ENCODE assay signal across 8 cellular contexts in genomic region chr10:73644015-73644743, GRCh38. TPM values are rescaled to one million over a fixed set of nuclear protein-coding genes. Genes with fewer than 3 reads are reported as not detected.
DNase-seq lines count a peak whose midpoint lies in the region; ATAC-seq and TF ChIP-seq lines count a peak whose summit lies in the region.

No MANE protein-coding gene starts in this region.

- no peak overlapping the region for H3K9ac ChIP-seq in mesendoderm (ENCODE audit: low read length)

- in situ Hi-C loops in Caki2 (cut with HindIII; ENCODE audit: low pct_unique_long_range_greater_than_20kb, low sequenced_read_pairs): no loop called here

- peak overlapping the region; percentile 41 for H4K5ac ChIP-seq in mesendoderm (ENCODE audit: low read length)

- H2BK15ac ChIP-seq in mesendoderm (replicated peaks; ENCODE audit: low read depth): no peak overlapping the region

- CTCF ChIA-PET in activated CD4-positive, alpha-beta memory T cell treated with anti-CD3 and anti-CD28 coated beads, Interleukin-2, amount 10 ng/mL, durations not matched to agents 7 days and 5 days (lab: Charles Lee): interaction anchor here (0.6 to 6.7 kb wide), 36 partner anchors 11 to 548 kb away, joined by 3 to 122 read pairs (median 5); partner anchors contain the start of genes CFAP70, PPP3CB and USP54

- H3K27me3 ChIP-seq in mesendoderm (ENCODE audit: insufficient read depth, low read length, poor library complexity): no peaks in the 10 kb centered on the region

- H3K4me2 ChIP-seq in mesendoderm (ENCODE audit: low read length): no peak overlapping the region

- POLR2A ChIA-PET in activated CD4-positive, alpha-beta memory T cell treated with anti-CD3 and anti-CD28 coated beads, Interleukin-2, amount 10 ng/mL, durations not matched to agents 7 days and 5 days (lab: Charles Lee): interaction anchor here (1.0 to 2.2 kb wide), 5 partner anchors 100 to 231 kb away, joined by 3 to 7 read pairs (median 4); partner anchors contain the start of gene SEC24C

- H3K9me3 Mint-ChIP-seq in activated CD4-positive, alpha-beta memory T cell treated with anti-CD3 and anti-CD28 coated beads, Interleukin-2, amount 10 ng/mL, durations not matched to agents 7 days and 5 days: no peaks in the 10 kb centered on the region
- no peaks in the 10 kb centered on the region for H3K9me3 Mint-ChIP-seq in effector memory CD8-positive, alpha-beta T cell

- H3K27ac Mint-ChIP-seq in activated CD4-positive, alpha-beta memory T cell treated with anti-CD3 and anti-CD28 coated beads, Interleukin-2, amount 10 ng/mL, durations not matched to agents 7 days and 5 days: peak overlapping the region; percentile 7
- no peak overlapping the region for H3K27ac Mint-ChIP-seq in effector memory CD8-positive, alpha-beta T cell

- no peak overlapping the region for H3K23ac ChIP-seq in mesendoderm (ENCODE audit: low read length)

- H3K18ac ChIP-seq in mesendoderm (ENCODE audit: low read length): no peak overlapping the region

- H3K27ac ChIP-seq in mesendoderm (ENCODE audit: low read depth, low read length) (no peak overlapping the region), substantia nigra (ENCODE audit: low read depth, low read length, poor library complexity, severe bottlenecking) (no peak overlapping the region)

- H3K36me3 Mint-ChIP-seq in activated CD4-positive, alpha-beta memory T cell treated with anti-CD3 and anti-CD28 coated beads, Interleukin-2, amount 10 ng/mL, durations not matched to agents 7 days and 5 days (ENCODE audit: low read depth): no peaks in the 10 kb centered on the region
- no peaks in the 10 kb centered on the region for H3K36me3 Mint-ChIP-seq in effector memory CD8-positive, alpha-beta T cell (ENCODE audit: insufficient read depth)

- peaks cover 5% of the 10 kb centered on the region for H3K4me1 ChIP-seq in mesendoderm (ENCODE audit: control insufficient read depth, low read depth, low read length)

- no peaks in the 10 kb centered on the region for H3K36me3 ChIP-seq in mesendoderm (ENCODE audit: control insufficient read depth, insufficient read depth, low read length)

- H2BK5ac ChIP-seq in mesendoderm (ENCODE audit: low read length): no peak overlapping the region

- DNase-seq in Caki2 (ENCODE audit: low read depth): peak; percentile 55
- no peak for DNase-seq in HFF-Myc (ENCODE audit: extremely low read depth, low read depth)
- DNase-seq in NCI-H526 treated with DMSO at 0.1 percent for 48 hours (lab: John Stamatoyannopoulos, UW): peak; percentile 9
- DNase-seq in activated CD4-positive, alpha-beta memory T cell treated with anti-CD3 and anti-CD28 coated beads, Interleukin-2, amount 10 ng/mL, durations not matched to agents 7 days and 5 days: peak; percentile 58
- peak; percentile 34 to 54 (median 53) for DNase-seq in effector memory CD8-positive, alpha-beta T cell
- DNase-seq in mesendoderm: peak; percentile 77
- peak in 35 of 49 donors; percentile 6 to 64 (median 36) for DNase-seq in substantia nigra (lab: John Stamatoyannopoulos, UW)

- H3K27me3 Mint-ChIP-seq in activated CD4-positive, alpha-beta memory T cell treated with anti-CD3 and anti-CD28 coated beads, Interleukin-2, amount 10 ng/mL, durations not matched to agents 7 days and 5 days: no peaks in the 10 kb centered on the region
- peaks cover 6 to 32% of the 10 kb centered on the region in 2 donors for H3K27me3 Mint-ChIP-seq in effector memory CD8-positive, alpha-beta T cell

- peaks cover 21% of the 10 kb centered on the region for H3K4me1 Mint-ChIP-seq in activated CD4-positive, alpha-beta memory T cell treated with anti-CD3 and anti-CD28 coated beads, Interleukin-2, amount 10 ng/mL, durations not matched to agents 7 days and 5 days
- H3K4me1 Mint-ChIP-seq in effector memory CD8-positive, alpha-beta T cell (ENCODE audit: low read depth in 2 of 2): peaks cover 0 to 6% of the 10 kb centered on the region in 2 donors

- no CpG with 5 or more reads among the region's 5 CpGs for WGBS in mesendoderm (ENCODE audit: extremely low coverage, insufficient coverage, low lambda C conversion rate)

- H4K8ac ChIP-seq in mesendoderm (ENCODE audit: low read depth, low read length): no peak overlapping the region

- peak overlapping the region; percentile 1 for H3K56ac ChIP-seq in mesendoderm (ENCODE audit: low read length)

- no peak overlapping the region for H2BK120ac ChIP-seq in mesendoderm (ENCODE audit: low read depth, low read length)

- H2AK5ac ChIP-seq in mesendoderm (ENCODE audit: low read length): no peak overlapping the region

- TF ChIP-seq CTCF in HFF-Myc (IDR thresholded peaks at IDR 0.05; ENCODE audit: low read depth, low read length, missing control alignments): peak; percentile 74

- H3K4me3 ChIP-seq in HFF-Myc (replicated peaks; ENCODE audit: low read depth, low read length) (no peak overlapping the region), mesendoderm (ENCODE audit: low read length) (no peak overlapping the region)

- no peak overlapping the region for H3K4me3 Mint-ChIP-seq in activated CD4-positive, alpha-beta memory T cell treated with anti-CD3 and anti-CD28 coated beads, Interleukin-2, amount 10 ng/mL, durations not matched to agents 7 days and 5 days
- no peak overlapping the region for H3K4me3 Mint-ChIP-seq in effector memory CD8-positive, alpha-beta T cell

- no peaks in the 10 kb centered on the region for H3K79me2 ChIP-seq in mesendoderm (ENCODE audit: control insufficient read depth, insufficient read depth, low read length)

- H3K4ac ChIP-seq in mesendoderm (ENCODE audit: low read depth, low read length): no peak overlapping the region

- H3K79me1 ChIP-seq in mesendoderm (ENCODE audit: low read length): no peaks in the 10 kb centered on the region

- peak; percentile 83 for ATAC-seq in effector memory CD8-positive, alpha-beta T cell (replicated peaks)
- no peak for ATAC-seq in GM21529 (IDR thresholded peaks at IDR 0.05; ENCODE audit: unreplicated experiment)

RNA-seq across cellular contexts. Expression of gene MYOZ1, which starts 2.9 kb away (rescaled TPM):
- total RNA-seq in Caki2 (2014; rRNA removed; shearing (Covaris generic); ENCODE audit: low replicate concordance): not detected in 2 replicates
- total RNA-seq in activated CD4-positive, alpha-beta memory T cell treated with anti-CD3 and anti-CD28 coated beads, Interleukin-2, amount 10 ng/mL, durations not matched to agents 7 days and 5 days: not detected
- polyA plus RNA-seq in mesendoderm (2013, experiment 1 of 2): 0.76 TPM
- 1.1 TPM for polyA plus RNA-seq in mesendoderm (2013, experiment 2 of 2)

RNA-seq across cellular contexts. Expression of gene SYNPO2L, which starts 11.7 kb away (rescaled TPM):
- not detected in 2 replicates for total RNA-seq in Caki2 (2014; rRNA removed; shearing (Covaris generic); ENCODE audit: low replicate concordance)
- not detected for total RNA-seq in activated CD4-positive, alpha-beta memory T cell treated with anti-CD3 and anti-CD28 coated beads, Interleukin-2, amount 10 ng/mL, durations not matched to agents 7 days and 5 days
- 0.42 TPM for polyA plus RNA-seq in mesendoderm (2013, experiment 1 of 2)
- polyA plus RNA-seq in mesendoderm (2013, experiment 2 of 2): 0.39 TPM

RNA-seq across cellular contexts. Expression of gene USP54, which starts 53.0 kb away (rescaled TPM):
- total RNA-seq in Caki2 (2014; rRNA removed; shearing (Covaris generic); ENCODE audit: low replicate concordance): 15.0 and 17.3 TPM in 2 replicates
- total RNA-seq in activated CD4-positive, alpha-beta memory T cell treated with anti-CD3 and anti-CD28 coated beads, Interleukin-2, amount 10 ng/mL, durations not matched to agents 7 days and 5 days: 1 to 10 TPM; 3.0 to 3.4 TPM
- polyA plus RNA-seq in mesendoderm (2013, experiment 1 of 2): 17.7 TPM
- 17.4 TPM for polyA plus RNA-seq in mesendoderm (2013, experiment 2 of 2)

RNA-seq across cellular contexts. Expression of gene AGAP5, which starts 53.7 kb away (rescaled TPM):
- total RNA-seq in Caki2 (2014; rRNA removed; shearing (Covaris generic); ENCODE audit: low replicate concordance): 3.5 TPM in 1 of 2 replicates, not detected in the other
- 1 to 10 TPM; 8.1 to 9.3 TPM for total RNA-seq in activated CD4-positive, alpha-beta memory T cell treated with anti-CD3 and anti-CD28 coated beads, Interleukin-2, amount 10 ng/mL, durations not matched to agents 7 days and 5 days
- 1.6 TPM for polyA plus RNA-seq in mesendoderm (2013, experiment 1 of 2)
- polyA plus RNA-seq in mesendoderm (2013, experiment 2 of 2): 1.1 TPM
